ENCODE assay signal across 29 cellular contexts in genomic region chr6:279630-280029, GRCh38. TPM values are rescaled to one million over a fixed set of nuclear protein-coding genes. Genes with fewer than 3 reads are reported as not detected.
DNase-seq lines count a peak whose midpoint lies in the region; ATAC-seq, FAIRE-seq and TF ChIP-seq lines count a peak whose summit lies in the region.
"Had no signal": no experiment of that assay in that cellular context is flagged by ENCODE, and none has a peak within 500 bp of the region (broad histone marks: within the 10 kb centered on the region; RNA-seq: fewer than 3 reads in every experiment).

No MANE protein-coding gene starts in this region.

- no peaks in the 10 kb centered on the region for H3K79me2 ChIP-seq in K562 (ENCODE audit: control insufficient read depth, insufficient read depth, low read length)

- peaks cover 35 to 48% of the 10 kb centered on the region in 2 experiments for H3K27me3 ChIP-seq in K562 (ENCODE audit: control insufficient read depth in 2 of 2, insufficient read depth in 2 of 2, low read length in 2 of 2)
- H3K27me3 ChIP-seq: BLaER1 had no signal

- H4K20me1 ChIP-seq in K562 (replicated peaks; ENCODE audit: control insufficient read depth, insufficient read depth, low read length), result no peaks in the 10 kb centered on the region; the same call in 1 of the 2 replicates
- H4K20me1 ChIP-seq: BLaER1 had no signal

- no peak overlapping the region for H3K4me2 ChIP-seq in K562 (ENCODE audit: insufficient read depth, low read length)
- H3K4me2 ChIP-seq: BLaER1 had no signal

- no peaks in the 10 kb centered on the region for H3K4me1 ChIP-seq in K562 (replicated peaks in 1 of 2; ENCODE audit: control insufficient read depth in 2 of 2, insufficient read depth in 2 of 2, low read length in 2 of 2)
- H3K4me1 ChIP-seq: BE2C, BLaER1 had no signal

- no peak for FAIRE-seq in K562 (lab: Jason Lieb, UNC)
- FAIRE-seq: A204.1, GM12878, GM12892, GM18507 had no signal

- TF ChIP-seq CTCF in K562 (IDR thresholded peaks at IDR 0.05 in 2 of 3, conservative IDR thresholded peaks at IDR 0.05 in 1 of 3; ENCODE audit: insufficient read depth in 2 of 3, low read depth in 1 of 3, low read length in 3 of 3), result no peak
- TF ChIP-seq CTCF in coronary artery (IDR thresholded peaks at IDR 0.05), result no peak
- TF ChIP-seq CTCF in osteocyte (IDR thresholded peaks at IDR 0.05), result no peak

- H3K9me3 Mint-ChIP-seq in osteocyte (ENCODE audit: unreplicated experiment), result peaks cover 5% of the 10 kb centered on the region
- H3K9me3 Mint-ChIP-seq: CD4-positive, CD25-positive, alpha-beta regulatory T cell had no signal

- H3K4me3 Mint-ChIP-seq in osteocyte (ENCODE audit: unreplicated experiment), result no peak overlapping the region
- H3K4me3 Mint-ChIP-seq: CD14-positive monocyte; CD4-positive, alpha-beta memory T cell; CD4-positive, CD25-positive, alpha-beta regulatory T cell; CD8-positive, alpha-beta memory T cell had no signal

- TF ChIP-seq POLR2A in K562 (conservative IDR thresholded peaks at IDR 0.05), result no peak

- H3K9me1 ChIP-seq in K562 (ENCODE audit: control insufficient read depth, insufficient read depth, low read length), result no peaks in the 10 kb centered on the region

- no peak overlapping the region for H3K9ac ChIP-seq in K562 (ENCODE audit: insufficient read depth in 1 of 2, low read depth in 2 of 2, low read length in 2 of 2)
- H3K9ac ChIP-seq: BLaER1 had no signal

- no peak for TF ChIP-seq RAD21 in K562 (CRISPR knock-in tag; conservative IDR thresholded peaks at IDR 0.05 in 1 of 2, IDR thresholded peaks at IDR 0.05 in 1 of 2)

- intact Hi-C loops in K562 (cut with micrococcal nuclease), result no loop called here

- BruUV-seq in K562 (replicated peaks; lab: Mats Ljungman, UMichigan), result no TSS peak

- no peaks in the 10 kb centered on the region for H3K36me3 Mint-ChIP-seq in osteocyte (ENCODE audit: unreplicated experiment)
- H3K36me3 Mint-ChIP-seq: CD4-positive, alpha-beta memory T cell had no signal

- no peak overlapping the region for H2AFZ ChIP-seq in K562 (ENCODE audit: low read depth, low read length)

- H3K27ac ChIP-seq in K562 (ENCODE audit: extremely low read depth, low read depth, low read length) (no peak overlapping the region), coronary artery (no peak overlapping the region)
- H3K27ac ChIP-seq: BLaER1 had no signal

- no peaks in the 10 kb centered on the region for H3K9me3 ChIP-seq in K562 (replicated peaks; ENCODE audit: control insufficient read depth, insufficient read depth, low read depth, low read length)
- H3K9me3 ChIP-seq: BE2C had no signal

- peaks cover 30% of the 10 kb centered on the region for H3K27me3 Mint-ChIP-seq in osteocyte (ENCODE audit: unreplicated experiment)
- H3K27me3 Mint-ChIP-seq: CD4-positive, alpha-beta memory T cell had no signal

- CTCF ChIA-PET in K562 (lab: Yijun Ruan, JAX; ENCODE audit: low intra/inter-chr PET ratio), result no interaction called here

- POLR2A ChIA-PET in K562 (lab: Yijun Ruan, JAX), result interaction anchor here (2.0 kb wide), 1 partner anchor 10 kb away, joined by 9 read pairs; no protein-coding TSS in a partner anchor

- H3K4me3 ChIP-seq in K562, result no peak overlapping the region
- H3K4me3 ChIP-seq in coronary artery, result no peak overlapping the region
- H3K4me3 ChIP-seq: BLaER1, GM12878 had no signal

- WGBS in K562 (ENCODE audit: insufficient coverage, low coverage, missing lambda C conversion rate), result 6% methylated on average over 4 of the region's 4 CpGs

- DNase-seq in K562 (ENCODE audit: extremely low read depth in 1 of 4, low spot score in 3 of 4) (no peak), coronary artery (ENCODE audit: low spot score) (peak; percentile 65), left lobe of liver (ENCODE audit: low spot score) (peak; percentile 34), osteocyte (ENCODE audit: extremely low spot score, unreplicated experiment) (peak; percentile 64), cerebellum (ENCODE audit: low spot score) (no peak), middle frontal gyrus (ENCODE audit: extremely low spot score, low spot score) (no peak), NCI-H748 treated with DMSO at 0.1 percent for 48 hours (lab: John Stamatoyannopoulos, UW) (no peak)
- DNase-seq in stimulated activated CD4-positive, alpha-beta T cell treated with anti-CD3 and anti-CD28 coated beads, Interleukin-2, amount 100 ng/mL, for 24 hours, result no peak
- DNase-seq: 8988T; ACHN; BE2C; C1 segment of cervical spinal cord; CD4-positive, alpha-beta memory T cell; CD4-positive, CD25-positive, alpha-beta regulatory T cell; CD8-positive, alpha-beta memory T cell; COR-L47; DMS 273 treated with DMSO at 0.1 percent for 48 hours; DMS153; DMS53; DMS79; DND-41; EL; GDM1 had no signal

- no peak for TF ChIP-seq EP300 in K562 (IDR thresholded peaks at IDR 0.05; ENCODE audit: low read length)

- H3K27ac Mint-ChIP-seq in osteocyte (ENCODE audit: unreplicated experiment), result no peak overlapping the region
- H3K27ac Mint-ChIP-seq: CD14-positive monocyte; CD4-positive, alpha-beta memory T cell; CD4-positive, CD25-positive, alpha-beta regulatory T cell; CD8-positive, alpha-beta memory T cell had no signal

- ATAC-seq in K562 (no peak; the same call in 2 of the 3 replicates), left lobe of liver (no peak)
- ATAC-seq: GM12878 had no signal

- in situ Hi-C loops in K562 (cut with MboI), result no loop called here

- H3K36me3 ChIP-seq in K562 (ENCODE audit: control insufficient read depth, insufficient read depth, low read length), result no peaks in the 10 kb centered on the region
- H3K36me3 ChIP-seq: BE2C, BLaER1 had no signal

- no peaks in the 10 kb centered on the region for H3K4me1 Mint-ChIP-seq in osteocyte (ENCODE audit: unreplicated experiment)
- H3K4me1 Mint-ChIP-seq: CD4-positive, alpha-beta memory T cell had no signal

TF ChIP-seq in K562, 482 proteins besides CTCF, POLR2A, EP300 and RAD21 (continues in another document):
- TF ChIP-seq ZNF655 (CRISPR knock-in tag; IDR thresholded peaks at IDR 0.05) (no peak), ESRRA (IDR thresholded peaks at IDR 0.05; ENCODE audit: borderline replicate concordance, low read depth) (no peak), MCM5 (IDR thresholded peaks at IDR 0.05; ENCODE audit: low read depth) (no peak), MECOM (CRISPR knock-in tag; IDR thresholded peaks at IDR 0.05) (no peak), THRB (CRISPR knock-in tag; conservative IDR thresholded peaks at IDR 0.05) (no peak), POU5F1 (IDR thresholded peaks at IDR 0.05; ENCODE audit: borderline replicate concordance, low read depth, low read length, partially characterized antibody) (no peak)

RNA-seq across cellular contexts. Expression of gene DUSP22, which starts 12.7 kb away (rescaled TPM):
- total RNA-seq in K562 (2011; cell fraction: chromatin; rRNA removed; ENCODE audit: low replicate concordance), result 24.8 and 31.0 TPM in 2 replicates
- total RNA-seq in K562 (2011; cell fraction: nucleolus; rRNA removed), result 15.9 and 18.3 TPM in 2 replicates
- 24.7 and 35.4 TPM in 2 replicates for total RNA-seq in K562 (2011; cell fraction: nucleoplasm; rRNA removed)
- total RNA-seq in K562 (2014; rRNA removed) (11.8 and 14.0 TPM in 2 replicates), K562 (2014; rRNA removed; fragmentation: Illumina TruSeq; extraction: Trizol) (10.3 and 12.3 TPM in 2 replicates), K562 (2015; rRNA removed; fragmentation: Illumina TruSeq; extraction: Trizol) (10.0 TPM in 2 replicates), K562 (2021) (19.4 TPM in 2 replicates), left lobe of liver (15.9 TPM), osteocyte (27.4 and 29.7 TPM in 2 replicates), cerebellum (26.0 TPM)
- polyA plus RNA-seq in K562 (2011; rRNA removed) (10.4 and 14.3 TPM in 2 replicates), K562 (2014; fragmentation: Illumina TruSeq; extraction: Trizol) (13.8 and 14.4 TPM in 2 replicates), K562 (2014; fragmentation: Nextera tagmentation; extraction: Ambion mirVana) (1 to 10 TPM; 9.3 to 9.6 TPM), K562 (2014; rRNA removed) (14.7 and 17.5 TPM in 2 replicates)
- polyA plus RNA-seq in K562 (2011; cell fraction: cytosol; rRNA removed), result 9.5 and 14.9 TPM in 2 replicates
- 50.7 and 53.8 TPM in 2 replicates for polyA plus RNA-seq in K562 (2011; cell fraction: nucleus; rRNA removed)
- polyA plus RNA-seq in K562 (2012), result 16.9 and 37.3 TPM in 2 replicates
- polyA minus RNA-seq in K562 (2011; rRNA and poly(A)+ RNA removed), result 7.9 and 8.9 TPM in 2 replicates
- polyA minus RNA-seq in K562 (2011; cell fraction: cytosol; rRNA and poly(A)+ RNA removed), result 5.4 and 9.0 TPM in 2 replicates
- polyA minus RNA-seq in K562 (2011; cell fraction: nucleus; rRNA and poly(A)+ RNA removed), result 10.0 and 16.2 TPM in 2 replicates

Comparison
In these comparisons a context has a peak if more than half of its experiments do, and no peak if none do; other contexts are left out.
1. DNase-seq: peak in coronary artery (single experiment), left lobe of liver (single experiment) and osteocyte (single experiment); none in K562 (0 of 4), stimulated activated CD4-positive, alpha-beta T cell treated with anti-CD3 and anti-CD28 coated beads, Interleukin-2, amount 100 ng/mL, for 24 hours (0 of 2), cerebellum (single experiment), middle frontal gyrus (single experiment) and NCI-H748 treated with DMSO at 0.1 percent for 48 hours (single experiment).